ENCODE assay signal across 8 cellular contexts in the genomic region with DNA sequence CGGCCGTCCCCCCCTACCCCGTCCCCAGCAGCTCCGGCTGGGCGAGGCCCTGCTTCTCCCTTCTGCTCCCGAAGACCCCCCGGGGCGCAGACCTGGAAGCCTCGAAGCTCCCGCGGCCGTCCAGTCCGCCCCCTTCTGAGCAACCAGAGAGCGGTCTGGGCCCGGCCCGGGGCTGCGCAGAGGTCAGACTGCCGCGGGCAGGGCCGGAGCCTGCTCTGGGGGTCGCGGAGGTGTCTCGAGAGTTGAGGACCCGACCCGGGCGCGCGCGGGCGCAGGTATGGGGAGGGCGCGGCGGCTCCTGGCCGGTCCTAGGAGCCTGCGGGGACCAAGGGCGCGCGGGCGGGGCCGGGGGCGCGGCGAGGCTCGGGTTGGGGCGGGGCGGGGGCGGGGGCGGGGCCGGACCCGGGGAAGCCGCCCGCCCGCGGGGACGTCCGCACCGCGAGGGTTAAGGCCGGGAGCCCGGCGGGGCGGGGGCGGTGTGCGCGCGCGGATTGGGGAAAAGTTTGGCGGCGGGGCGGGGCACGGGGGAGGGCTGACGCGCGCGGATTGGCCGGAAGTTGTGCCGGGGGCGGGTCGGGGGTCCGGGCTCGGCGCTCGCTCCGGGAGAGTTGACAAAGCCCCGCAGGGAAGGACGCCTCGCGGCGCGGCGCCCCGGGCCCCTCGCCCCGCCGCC. TPM values are rescaled to one million over a fixed set of nuclear protein-coding genes. Genes with fewer than 3 reads are reported as not detected.
DNase-seq lines count a peak whose midpoint lies in the region; ATAC-seq and TF ChIP-seq lines count a peak whose summit lies in the region.

A gene with protein sequence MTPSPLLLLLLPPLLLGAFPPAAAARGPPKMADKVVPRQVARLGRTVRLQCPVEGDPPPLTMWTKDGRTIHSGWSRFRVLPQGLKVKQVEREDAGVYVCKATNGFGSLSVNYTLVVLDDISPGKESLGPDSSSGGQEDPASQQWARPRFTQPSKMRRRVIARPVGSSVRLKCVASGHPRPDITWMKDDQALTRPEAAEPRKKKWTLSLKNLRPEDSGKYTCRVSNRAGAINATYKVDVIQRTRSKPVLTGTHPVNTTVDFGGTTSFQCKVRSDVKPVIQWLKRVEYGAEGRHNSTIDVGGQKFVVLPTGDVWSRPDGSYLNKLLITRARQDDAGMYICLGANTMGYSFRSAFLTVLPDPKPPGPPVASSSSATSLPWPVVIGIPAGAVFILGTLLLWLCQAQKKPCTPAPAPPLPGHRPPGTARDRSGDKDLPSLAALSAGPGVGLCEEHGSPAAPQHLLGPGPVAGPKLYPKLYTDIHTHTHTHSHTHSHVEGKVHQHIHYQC (plus strand): TSS at position 605 of the 673 bp plus-strand sequence. CDS start 860 bp downstream, outside the sequence.

- H3K9me3 ChIP-seq in SK-N-MC (ENCODE audit: low read depth, low read length): no peaks in the 10 kb centered on the region
- no peaks in the 10 kb centered on the region for H3K9me3 ChIP-seq in gastroesophageal sphincter

- TF ChIP-seq CTCF in gastroesophageal sphincter (IDR thresholded peaks at IDR 0.05): no peak

- no peak within 1 kb of the TSS for H3K9ac ChIP-seq in SK-N-MC (ENCODE audit: insufficient read length)

- no CpG with 5 or more reads among the region's 95 CpGs for WGBS in gastroesophageal sphincter (ENCODE audit: low coverage in 1 of 2), 2 donors

- H3K4me1 ChIP-seq in gastroesophageal sphincter: peaks cover 0 to 58% (median 25%) of the 10 kb centered on the region in 3 donors

- TF ChIP-seq POLR2A in GM18505 (IDR thresholded peaks at IDR 0.05; ENCODE audit: borderline replicate concordance, extremely low read depth, insufficient read depth, insufficient read length): no peak
- no peak for TF ChIP-seq POLR2A in gastroesophageal sphincter (IDR thresholded peaks at IDR 0.05)

- peak within 1 kb of the TSS; percentile 81 for H3K4me3 ChIP-seq in SK-N-MC
- H3K4me3 ChIP-seq in gastroesophageal sphincter: peak within 1 kb of the TSS; percentile 52 to 75

- H3K36me3 ChIP-seq in SK-N-MC (ENCODE audit: insufficient read depth, low read length) (no peaks in the 10 kb centered on the region), gastroesophageal sphincter (no peaks in the 10 kb centered on the region)

- ATAC-seq in GM18505 (IDR thresholded peaks at IDR 0.05; ENCODE audit: unreplicated experiment) (peak; percentile 52), HG03342 (IDR thresholded peaks at IDR 0.05; ENCODE audit: unreplicated experiment) (peak; percentile 42), gastroesophageal sphincter (peak; percentile 81), HG02973 (IDR thresholded peaks at IDR 0.05; ENCODE audit: unreplicated experiment) (no peak)

- no peak for TF ChIP-seq EP300 in gastroesophageal sphincter (IDR thresholded peaks at IDR 0.05)

- H3K27ac ChIP-seq in SK-N-MC: no peak within 1 kb of the TSS
- peak within 1 kb of the TSS; percentile 3 to 87 (median 80) for H3K27ac ChIP-seq in gastroesophageal sphincter

- DNase-seq in SK-N-MC (ENCODE audit: low read depth, low spot score): no peak
- peak; percentile 91 for DNase-seq in activated naive CD4-positive, alpha-beta T cell treated with Interleukin-2 at 50 U/mL for 16 hours
- DNase-seq in nucleus accumbens (lab: John Stamatoyannopoulos, UW): peak in 46 of 56 donors; percentile 10 to 86 (median 45)
- peak; percentile 79 for DNase-seq in stromal cell of bone marrow (ENCODE audit: low read depth)

- peaks cover 24% of the 10 kb centered on the region for H3K27me3 ChIP-seq in gastroesophageal sphincter

RNA-seq across cellular contexts. Expression of the gene that starts here (rescaled TPM):
- total RNA-seq in gastroesophageal sphincter: 10 to 100 TPM; 21.9 to 36.8 (median 25.4) TPM
